25 cellular contexts compared by ENCODE assay signal in genomic region chr2:201205516-201205850, GRCh38. TPM values are rescaled to one million over a fixed set of nuclear protein-coding genes. Genes with fewer than 3 reads are reported as not detected.
A peak's percentile ranks its signal among the peaks of the same experiment; 100 is the strongest.
DNase-seq lines count a peak whose midpoint lies in the region; ATAC-seq and TF ChIP-seq lines count a peak whose summit lies in the region.
"Had no signal": no experiment of that assay in that cellular context is flagged by ENCODE, and none has a peak within 500 bp of the region (broad histone marks: within the 10 kb centered on the region; RNA-seq: fewer than 3 reads in every experiment).

No MANE protein-coding gene starts in this region.

- H3K4me3 ChIP-seq in CD4-positive, CD25-positive, alpha-beta regulatory T cell (ENCODE audit: low read depth, low read length), result no peak overlapping the region
- H3K4me3 ChIP-seq in adrenal gland, result no peak overlapping the region
- H3K4me3 ChIP-seq: body of pancreas had no signal

- H3K9me3 ChIP-seq in CD4-positive, CD25-positive, alpha-beta regulatory T cell (ENCODE audit: control insufficient read depth in 2 of 2, low read length in 2 of 2), result no peaks in the 10 kb centered on the region
- H3K9me3 ChIP-seq in adrenal gland (replicated peaks in 1 of 3), result no peaks in the 10 kb centered on the region
- H3K9me3 ChIP-seq: body of pancreas had no signal

- DNase-seq in AG08395 (ENCODE audit: low spot score), result peak; percentile 82
- DNase-seq in CD4-positive, CD25-positive, alpha-beta regulatory T cell, result no peak
- DNase-seq in T-cell, result no peak
- no peak for DNase-seq in glutamatergic neuron
- DNase-seq in mucosa of gallbladder (ENCODE audit: low spot score), result no peak
- no peak for DNase-seq in adrenal gland
- DNase-seq in activated CD4-positive, alpha-beta T cell treated with anti-CD3 and anti-CD28 coated beads for 36 hours, result no peak
- DNase-seq: ACHN; activated CD4-positive, CD25-positive, alpha-beta regulatory T cell; activated CD8-positive, alpha-beta T cell treated with anti-CD3 and anti-CD28 coated beads for 36 hours; body of pancreas; EL; kidney; midbrain; NCI-H1105; NCI-H187 treated with DMSO at 0.1 percent for 48 hours; NCI-H524 treated with DMSO at 0.1 percent for 48 hours; SIG-M5; stimulated activated CD4-positive, alpha-beta T cell treated with anti-CD3 and anti-CD28 coated beads, Interleukin-4, amount 100 ng/mL, for 4 hours had no signal

- peaks cover 35% of the 10 kb centered on the region for H3K36me3 Mint-ChIP-seq in CD4-positive, CD25-positive, alpha-beta regulatory T cell
- H3K36me3 Mint-ChIP-seq in T-cell, result peaks cover 44% of the 10 kb centered on the region
- no peaks in the 10 kb centered on the region for H3K36me3 Mint-ChIP-seq in glutamatergic neuron (ENCODE audit: unreplicated experiment)
- peaks cover 28% of the 10 kb centered on the region for H3K36me3 Mint-ChIP-seq in activated CD4-positive, alpha-beta T cell treated with anti-CD3 and anti-CD28 coated beads for 36 hours (ENCODE audit: low read depth)

- no peak for ATAC-seq in CD4-positive, CD25-positive, alpha-beta regulatory T cell (ENCODE audit: low read depth in 2 of 2)
- ATAC-seq in T-cell (replicated peaks in 1 of 4) (no peak), HG03159 (IDR thresholded peaks at IDR 0.05; ENCODE audit: unreplicated experiment) (no peak)
- no peak for ATAC-seq in activated CD4-positive, alpha-beta T cell treated with anti-CD3 and anti-CD28 coated beads for 36 hours
- ATAC-seq: activated CD8-positive, alpha-beta T cell treated with anti-CD3 and anti-CD28 coated beads for 36 hours; activated T-helper 17 cell treated with anti-CD3 and anti-CD28 coated beads, Interleukin-2, amount 50 U/mL, for 72 hours; body of pancreas; Panc1; stimulated activated memory B cell treated with anti-CD40 and anti-IgM and Interleukin-4, amounts not matched to agents 10 μg/mL and 1 μg/mL and 100 μg/mL, for 72 hours had no signal

- no peak for TF ChIP-seq POLR2A in adrenal gland (IDR thresholded peaks at IDR 0.05)

- H3K4me1 ChIP-seq in CD4-positive, CD25-positive, alpha-beta regulatory T cell (ENCODE audit: control insufficient read depth, insufficient read depth, low read length, poor library complexity, severe bottlenecking), result no peaks in the 10 kb centered on the region
- H3K4me1 ChIP-seq in adrenal gland (replicated peaks in 1 of 2), result no peaks in the 10 kb centered on the region
- H3K4me1 ChIP-seq: body of pancreas had no signal

- POLR2A ChIA-PET in T-cell (lab: Charles Lee), result interaction anchor here in 1 of 2 donors (0.7 kb wide), 1 partner anchor 79 kb away, joined by 3 read pairs; no protein-coding TSS in a partner anchor
- POLR2A ChIA-PET in activated CD4-positive, alpha-beta T cell treated with anti-CD3 and anti-CD28 coated beads for 36 hours (lab: Charles Lee), result interaction anchor here (0.7 to 1.6 kb wide), 2 partner anchors 23 to 27 kb away, joined by 3 to 6 read pairs; no protein-coding TSS in a partner anchor

- no peak overlapping the region for H3K27ac ChIP-seq in CD4-positive, CD25-positive, alpha-beta regulatory T cell (ENCODE audit: insufficient read depth, low read length, poor library complexity, severe bottlenecking)
- no peak overlapping the region for H3K27ac ChIP-seq in adrenal gland
- H3K27ac ChIP-seq: body of pancreas had no signal

- H3K4me3 Mint-ChIP-seq in CD4-positive, CD25-positive, alpha-beta regulatory T cell, result no peak overlapping the region
- peak overlapping the region in 1 of 3 donors; percentile 3 for H3K4me3 Mint-ChIP-seq in T-cell
- no peak overlapping the region for H3K4me3 Mint-ChIP-seq in glutamatergic neuron (ENCODE audit: unreplicated experiment)
- no peak overlapping the region for H3K4me3 Mint-ChIP-seq in activated CD4-positive, alpha-beta T cell treated with anti-CD3 and anti-CD28 coated beads for 36 hours
- H3K4me3 Mint-ChIP-seq: activated CD8-positive, alpha-beta T cell treated with anti-CD3 and anti-CD28 coated beads for 36 hours; activated T-helper 17 cell treated with anti-CD3 and anti-CD28 coated beads, Interleukin-2, amount 50 U/mL, for 72 hours; neural crest cell; stimulated activated memory B cell treated with anti-CD40 and anti-IgM and Interleukin-4, amounts not matched to agents 10 μg/mL and 1 μg/mL and 100 μg/mL, for 72 hours had no signal

- WGBS in adrenal gland, 4 donors, result 83 to 92% (median 87%) methylated on average over 3 of the region's 3 CpGs

- intact Hi-C loops in adrenal gland (cut with DNase I), result no loop called here
- intact Hi-C loops in activated CD4-positive, alpha-beta T cell treated with anti-CD3 and anti-CD28 coated beads for 36 hours (cut with DNase I, micrococcal nuclease), result no loop called here

- peaks cover 0 to 14% (median 8%) of the 10 kb centered on the region in 4 donors for H3K4me1 Mint-ChIP-seq in CD4-positive, CD25-positive, alpha-beta regulatory T cell
- peaks cover 30 to 50% (median 49%) of the 10 kb centered on the region in 3 donors for H3K4me1 Mint-ChIP-seq in T-cell
- peaks cover 15% of the 10 kb centered on the region for H3K4me1 Mint-ChIP-seq in glutamatergic neuron (ENCODE audit: low read depth, unreplicated experiment)
- H3K4me1 Mint-ChIP-seq in activated CD4-positive, alpha-beta T cell treated with anti-CD3 and anti-CD28 coated beads for 36 hours, result peaks cover 26% of the 10 kb centered on the region
- H3K4me1 Mint-ChIP-seq: neural crest cell had no signal

- TF ChIP-seq CTCF in glutamatergic neuron (IDR thresholded peaks at IDR 0.05; ENCODE audit: partially characterized antibody, unreplicated experiment) (no peak), adrenal gland (IDR thresholded peaks at IDR 0.05) (no peak)

- CTCF ChIA-PET in T-cell (lab: Charles Lee), result interaction anchor here in 1 of 2 donors (1.6 kb wide), 1 partner anchor 27 kb away, joined by 4 read pairs; no protein-coding TSS in a partner anchor
- CTCF ChIA-PET in activated CD4-positive, alpha-beta T cell treated with anti-CD3 and anti-CD28 coated beads for 36 hours (lab: Charles Lee), result interaction anchor here (0.8 to 3.5 kb wide), 3 partner anchors 11 to 158 kb away, joined by 3 to 20 read pairs (median 4); no protein-coding TSS in a partner anchor

- H3K27me3 ChIP-seq in CD4-positive, CD25-positive, alpha-beta regulatory T cell (ENCODE audit: control insufficient read depth, insufficient read depth, low read length), result no peaks in the 10 kb centered on the region
- H3K27me3 ChIP-seq in adrenal gland, result no peaks in the 10 kb centered on the region
- H3K27me3 ChIP-seq: body of pancreas had no signal

- H3K36me3 ChIP-seq in CD4-positive, CD25-positive, alpha-beta regulatory T cell (ENCODE audit: control insufficient read depth, insufficient read depth, low read length), result peaks cover 11% of the 10 kb centered on the region
- no peaks in the 10 kb centered on the region for H3K36me3 ChIP-seq in adrenal gland (replicated peaks in 1 of 2)

- no peaks in the 10 kb centered on the region for H3K27me3 Mint-ChIP-seq in CD4-positive, CD25-positive, alpha-beta regulatory T cell
- no peaks in the 10 kb centered on the region for H3K27me3 Mint-ChIP-seq in T-cell
- no peaks in the 10 kb centered on the region for H3K27me3 Mint-ChIP-seq in glutamatergic neuron (ENCODE audit: unreplicated experiment)
- H3K27me3 Mint-ChIP-seq in activated CD4-positive, alpha-beta T cell treated with anti-CD3 and anti-CD28 coated beads for 36 hours, result no peaks in the 10 kb centered on the region
- H3K27me3 Mint-ChIP-seq: activated CD8-positive, alpha-beta T cell treated with anti-CD3 and anti-CD28 coated beads for 36 hours; activated T-helper 17 cell treated with anti-CD3 and anti-CD28 coated beads, Interleukin-2, amount 50 U/mL, for 72 hours; stimulated activated memory B cell treated with anti-CD40 and anti-IgM and Interleukin-4, amounts not matched to agents 10 μg/mL and 1 μg/mL and 100 μg/mL, for 72 hours had no signal

- H3K9me3 Mint-ChIP-seq in CD4-positive, CD25-positive, alpha-beta regulatory T cell, result no peaks in the 10 kb centered on the region
- H3K9me3 Mint-ChIP-seq in T-cell, result no peaks in the 10 kb centered on the region
- peaks cover 2% of the 10 kb centered on the region for H3K9me3 Mint-ChIP-seq in glutamatergic neuron (ENCODE audit: unreplicated experiment)
- no peaks in the 10 kb centered on the region for H3K9me3 Mint-ChIP-seq in activated CD4-positive, alpha-beta T cell treated with anti-CD3 and anti-CD28 coated beads for 36 hours (ENCODE audit: low read depth)
- H3K9me3 Mint-ChIP-seq: activated CD8-positive, alpha-beta T cell treated with anti-CD3 and anti-CD28 coated beads for 36 hours; activated naive CD4-positive, alpha-beta T cell treated with anti-CD3 and anti-CD28 coated beads, Interleukin-2, amount 50 U/mL, for 72 hours; activated T-helper 17 cell treated with anti-CD3 and anti-CD28 coated beads, Interleukin-2, amount 50 U/mL, for 72 hours; neural crest cell had no signal

- H3K27ac Mint-ChIP-seq in CD4-positive, CD25-positive, alpha-beta regulatory T cell, result peak overlapping the region in 2 of 3 donors; percentile 18 to 75
- peak overlapping the region; percentile 51 to 84 for H3K27ac Mint-ChIP-seq in T-cell
- peak overlapping the region; percentile 74 for H3K27ac Mint-ChIP-seq in glutamatergic neuron (ENCODE audit: unreplicated experiment)
- no peak overlapping the region for H3K27ac Mint-ChIP-seq in activated CD4-positive, alpha-beta T cell treated with anti-CD3 and anti-CD28 coated beads for 36 hours
- H3K27ac Mint-ChIP-seq: activated CD8-positive, alpha-beta T cell treated with anti-CD3 and anti-CD28 coated beads for 36 hours; activated T-helper 17 cell treated with anti-CD3 and anti-CD28 coated beads, Interleukin-2, amount 50 U/mL, for 72 hours; stimulated activated memory B cell treated with anti-CD40 and anti-IgM and Interleukin-4, amounts not matched to agents 10 μg/mL and 1 μg/mL and 100 μg/mL, for 72 hours had no signal

RNA-seq across cellular contexts. Expression of gene CASP10, which starts 22.5 kb away (rescaled TPM):
- 15.1 TPM for total RNA-seq in CD4-positive, CD25-positive, alpha-beta regulatory T cell
- 1 to 10 TPM; 4.4 to 7.1 (median 5.6) TPM for polyA plus RNA-seq in CD4-positive, CD25-positive, alpha-beta regulatory T cell
- total RNA-seq in T-cell, result 10 to 100 TPM; 23.3 to 46.4 (median 29.2) TPM
- not detected for total RNA-seq in glutamatergic neuron (ENCODE audit: unreplicated experiment)
- 18.9 TPM for total RNA-seq in mucosa of gallbladder
- 10 to 100 TPM in 1 of 8 donors, 1 to 10 TPM in 7; 3.3 to 12.8 (median 5.3) TPM for total RNA-seq in adrenal gland
- polyA plus RNA-seq in adrenal gland, result 1 to 10 TPM; 2.5 to 4.7 (median 2.5) TPM
- 10 to 100 TPM; 12.2 to 16.8 TPM for total RNA-seq in activated CD4-positive, alpha-beta T cell treated with anti-CD3 and anti-CD28 coated beads for 36 hours
- total RNA-seq: neural crest cell had no signal

RNA-seq across cellular contexts. Expression of gene CASP8, which starts 54.9 kb away (rescaled TPM):
- 254 TPM for total RNA-seq in CD4-positive, CD25-positive, alpha-beta regulatory T cell
- polyA plus RNA-seq in CD4-positive, CD25-positive, alpha-beta regulatory T cell, result 100 to 1,000 TPM in 1 of 4 donors, 10 to 100 TPM in 3; 63.8 to 112 (median 94.1) TPM
- total RNA-seq in T-cell (100 to 1,000 TPM; 116 to 306 (median 255) TPM), glutamatergic neuron (ENCODE audit: unreplicated experiment) (not detected), mucosa of gallbladder (26.3 TPM), adrenal gland (10 to 100 TPM in 7 of 8 donors, 1 to 10 TPM in 1; 9.1 to 55.8 (median 20.8) TPM)
- 10 to 100 TPM in 2 of 3 donors, 1 to 10 TPM in 1; 8.2 to 20.6 (median 11.4) TPM for polyA plus RNA-seq in adrenal gland
- total RNA-seq in activated CD4-positive, alpha-beta T cell treated with anti-CD3 and anti-CD28 coated beads for 36 hours, result 10 to 100 TPM; 45.1 to 49.1 TPM
